In genomic region chr10:96043157-96043894, GRCh38 we compare ENCODE assay signal across 8 cellular contexts.
DNase-seq lines count a peak whose midpoint lies in the region; ATAC-seq and TF ChIP-seq lines count a peak whose summit lies in the region.

Gene CCNJ (plus strand): TSS chr10:96043583. CDS start chr10:96044394, 811 bp downstream.

- DNase-seq in COLO829 (ENCODE audit: low spot score) (peak; percentile 57), HL-60 (ENCODE audit: low read depth in 1 of 2, low spot score in 1 of 2) (peak in 1 of 2 experiments; percentile 84), NT2/D1 (ENCODE audit: low read depth, low spot score) (peak; percentile 70), epidermal melanocyte (ENCODE audit: insufficient read length, low spot score) (peak; percentile 92), midbrain (lab: John Stamatoyannopoulos, UW) (peak; percentile 86)
- DNase-seq in activated CD8-positive, alpha-beta memory T cell treated with anti-CD3 and anti-CD28 coated beads, Interleukin-2, amount 50 U/mL, for 24 hours (ENCODE audit: extremely low read depth): peak; percentile 38
- DNase-seq in stimulated activated CD8-positive, alpha-beta memory T cell treated with anti-CD3 and anti-CD28 coated beads, Interleukin-15, amount 100 ng/mL, for 4 hours (ENCODE audit: low read depth in 2 of 2): peak; percentile 60 to 70

- ATAC-seq in GM19463 (IDR thresholded peaks at IDR 0.05; ENCODE audit: unreplicated experiment): peak; percentile 90

- H3K4me1 ChIP-seq in NT2/D1 (ENCODE audit: insufficient read depth, insufficient read length): no peaks in the 10 kb centered on the region

- H3K27ac ChIP-seq in HL-60 (replicated peaks): peak within 1 kb of the TSS; percentile 97

- peak within 1 kb of the TSS; percentile 97 for H3K9ac ChIP-seq in NT2/D1 (ENCODE audit: insufficient read length, low read depth)

- H3K4me3 ChIP-seq in HL-60 (replicated peaks; ENCODE audit: insufficient read depth, low read length) (peak within 1 kb of the TSS; percentile 64), NT2/D1 (ENCODE audit: insufficient read length, low read depth) (peak within 1 kb of the TSS; percentile 65)

- TF ChIP-seq CTCF in HL-60 (IDR thresholded peaks at IDR 0.05; ENCODE audit: insufficient read depth, low read length): no peak

- no peaks in the 10 kb centered on the region; the same call in 1 of the 2 replicates for H3K9me3 ChIP-seq in NT2/D1 (ENCODE audit: insufficient read depth, low read length)

- no peaks in the 10 kb centered on the region for H3K27me3 ChIP-seq in HL-60 (ENCODE audit: insufficient read depth, poor library complexity, severe bottlenecking)
- peaks cover 6% of the 10 kb centered on the region for H3K27me3 ChIP-seq in NT2/D1 (ENCODE audit: insufficient read depth, insufficient read length)

- H3K36me3 ChIP-seq in NT2/D1 (ENCODE audit: insufficient read depth, insufficient read length, low read length): peaks cover 20% of the 10 kb centered on the region
